ENCODE assay signal across 12 cellular contexts in the genomic region with DNA sequence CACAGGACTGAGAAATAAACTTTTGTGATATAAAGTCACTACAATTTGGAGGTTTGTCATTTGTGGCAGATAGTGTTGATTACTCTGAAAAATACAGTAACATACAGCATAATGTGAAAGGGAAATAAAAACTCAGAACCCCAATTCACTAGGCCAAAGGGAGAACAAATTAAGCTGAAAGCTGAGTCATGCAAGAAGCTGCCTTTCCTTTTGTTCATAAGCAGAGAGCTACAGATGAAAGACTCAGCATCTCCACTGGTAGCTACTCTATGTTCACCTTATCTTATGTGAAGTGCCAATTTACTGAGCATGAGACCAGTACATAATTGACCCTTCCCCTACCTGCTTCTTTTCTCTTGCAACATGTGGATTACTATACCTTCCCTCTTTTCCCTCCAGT. TPM values are rescaled to one million over a fixed set of nuclear protein-coding genes. Genes with fewer than 3 reads are reported as not detected.
DNase-seq lines count a peak whose midpoint lies in the region; ATAC-seq and TF ChIP-seq lines count a peak whose summit lies in the region.
"Had no signal": no experiment of that assay in that cellular context is flagged by ENCODE, and none has a peak within 500 bp of the region (broad histone marks: within the 10 kb centered on the region; RNA-seq: fewer than 3 reads in every experiment).

No MANE protein-coding gene starts in this region.

- H3K27ac ChIP-seq in left lung: no peak overlapping the region

- in situ Hi-C loops in astrocyte of the cerebellum (cut with HindIII; ENCODE audit: low sequenced_read_pairs): no loop called here

- no peak overlapping the region for H3K4me3 ChIP-seq in astrocyte of the cerebellum (ENCODE audit: low read depth, low read length)
- H3K4me3 ChIP-seq in left lung: no peak overlapping the region

- intact Hi-C loops in left lung (cut with DNase I): no loop called here

- ATAC-seq in left lung (peak; percentile 20), HG03159 (IDR thresholded peaks at IDR 0.05; ENCODE audit: unreplicated experiment) (no peak), GM21576 (IDR thresholded peaks at IDR 0.05; ENCODE audit: unreplicated experiment) (no peak)
- ATAC-seq: naive thymus-derived CD4-positive, alpha-beta T cell; T-cell had no signal

- no peaks in the 10 kb centered on the region for H3K36me3 ChIP-seq in left lung

- H3K4me1 ChIP-seq in left lung: no peaks in the 10 kb centered on the region

- TF ChIP-seq CTCF in astrocyte of the cerebellum (IDR thresholded peaks at IDR 0.05; ENCODE audit: low read depth, low read length, missing control alignments) (no peak), left lung (IDR thresholded peaks at IDR 0.05) (no peak)

- H3K27me3 ChIP-seq in left lung: no peaks in the 10 kb centered on the region

- DNase-seq in EL (peak; percentile 27), HT-29 (ENCODE audit: low spot score) (peak; percentile 66), astrocyte of the cerebellum (ENCODE audit: low read depth) (peak; percentile 6), left lung (no peak), NCI-H2029 treated with DMSO at 0.1 percent for 48 hours (lab: John Stamatoyannopoulos, UW) (no peak)
- DNase-seq: activated CD4-positive, alpha-beta T cell treated with anti-CD3 and anti-CD28 coated beads, Interleukin-2, amount 10 ng/mL, durations not matched to agents 7 days and 5 days; anterior cingulate cortex; MV-4-11; naive thymus-derived CD4-positive, alpha-beta T cell; T-cell had no signal

- H3K9me3 ChIP-seq in left lung: no peaks in the 10 kb centered on the region

RNA-seq across cellular contexts. Expression of gene SLTM, which starts 19.3 kb away (rescaled TPM):
- total RNA-seq in HT-29 (2014; rRNA removed; shearing (Covaris generic)): 92.9 and 104 TPM in 2 replicates
- total RNA-seq in left lung: 10 to 100 TPM; 57.4 to 87.7 TPM

RNA-seq across cellular contexts. Expression of gene RNF111, which starts 34.7 kb away (rescaled TPM):
- 12.7 and 12.9 TPM in 2 replicates for total RNA-seq in HT-29 (2014; rRNA removed; shearing (Covaris generic))
- 10 to 100 TPM; 34.1 to 38.9 TPM for total RNA-seq in left lung

Comparison
In these comparisons a context has a peak if more than half of its experiments do, and no peak if none do; other contexts are left out.
1. DNase-seq: peak in EL (single experiment), HT-29 (single experiment) and astrocyte of the cerebellum (single experiment); none in left lung (0 of 2) and NCI-H2029 treated with DMSO at 0.1 percent for 48 hours (single experiment).